In genomic region chr15:25864966-25865365, GRCh38 we compare ENCODE assay signal across 1 cellular context.
TF ChIP-seq lines count a peak whose summit lies in the region.

No MANE protein-coding gene starts in this region.

TF ChIP-seq in IMR-90, 13 proteins besides CTCF, POLR2A, EP300 and RAD21 (continued from another document):
- TF ChIP-seq USF2 (IDR thresholded peaks at IDR 0.05; ENCODE audit: low read depth, low read length) (no peak), SMC3 (IDR thresholded peaks at IDR 0.05; ENCODE audit: low read depth, low read length) (no peak), MAFK (IDR thresholded peaks at IDR 0.05; ENCODE audit: low read depth, low read length) (no peak)
